1 cellular context compared by ENCODE assay signal in genomic region chr22:38257650-38258246, GRCh38.
TF ChIP-seq lines count a peak whose summit lies in the region.

No MANE protein-coding gene starts in this region.

TF ChIP-seq in GM23338, 12 proteins besides CTCF, POLR2A, EP300 and RAD21 (continued from another document):
- TF ChIP-seq ZNF462 (CRISPR knock-in tag; IDR thresholded peaks at IDR 0.05) (no peak), ETS1 (IDR thresholded peaks at IDR 0.05) (no peak), EZH2 (IDR thresholded peaks at IDR 0.05; ENCODE audit: low read depth, unreplicated experiment) (no peak), REST (IDR thresholded peaks at IDR 0.05; ENCODE audit: unreplicated experiment) (no peak), POLR2AphosphoS5 (IDR thresholded peaks at IDR 0.05; ENCODE audit: low read depth) (no peak), ZNF114 (CRISPR knock-in tag; IDR thresholded peaks at IDR 0.05) (no peak), JUNB (IDR thresholded peaks at IDR 0.05; ENCODE audit: unreplicated experiment) (no peak), NANOG (IDR thresholded peaks at IDR 0.05; ENCODE audit: borderline replicate concordance) (no peak), STAT1 (IDR thresholded peaks at IDR 0.05; ENCODE audit: unreplicated experiment) (no peak), ZNF331 (CRISPR knock-in tag; IDR thresholded peaks at IDR 0.05; ENCODE audit: low read depth) (no peak), CREB1 (CRISPR knock-in tag; IDR thresholded peaks at IDR 0.05; ENCODE audit: low read depth) (no peak)
